9 cellular contexts compared by ENCODE assay signal in genomic region chr16:88804552-88805339, GRCh38.
DNase-seq lines count a peak whose midpoint lies in the region; ATAC-seq and TF ChIP-seq lines count a peak whose summit lies in the region.
"Had no signal": no experiment of that assay in that cellular context is flagged by ENCODE, and none has a peak within 500 bp of the region (broad histone marks: within the 10 kb centered on the region; RNA-seq: fewer than 3 reads in every experiment).

No MANE protein-coding gene starts in this region.

- TF ChIP-seq CTCF in retinal pigment epithelial cell (conservative IDR thresholded peaks at IDR 0.05; ENCODE audit: low read depth, low read length): no peak

- no peaks in the 10 kb centered on the region for H3K36me3 ChIP-seq in endocrine pancreas (ENCODE audit: control insufficient read depth, insufficient read depth, low read length)

- H3K27me3 ChIP-seq in endocrine pancreas (ENCODE audit: control insufficient read depth, insufficient read depth, low read length): no peaks in the 10 kb centered on the region

- peak overlapping the region; percentile 65 for H3K9ac ChIP-seq in endocrine pancreas (ENCODE audit: control insufficient read depth, insufficient read depth, low read length)

- DNase-seq in stimulated activated CD4-positive, alpha-beta T cell treated with anti-CD3 and anti-CD28 coated beads, Interleukin-2, amount 100 ng/mL, for 24 hours: peak; percentile 45 to 64
- DNase-seq in stimulated activated CD4-positive, alpha-beta T cell treated with anti-CD3 and anti-CD28 coated beads, Interleukin-4, amount 100 ng/mL, for 4 hours: no peak
- peak; percentile 76 for DNase-seq in RPMI8226
- no peak for DNase-seq in retinal pigment epithelial cell (ENCODE audit: low read depth)
- DNase-seq in OCI-M2 (lab: John Stamatoyannopoulos, UW; ENCODE audit: unreplicated experiment): no peak

- ATAC-seq in HG03196 (IDR thresholded peaks at IDR 0.05; ENCODE audit: unreplicated experiment) (no peak), GM19324 (IDR thresholded peaks at IDR 0.05; ENCODE audit: low FRiP score, unreplicated experiment) (no peak)

- H3K9me3 ChIP-seq in endocrine pancreas (ENCODE audit: control insufficient read depth, low read length): no peaks in the 10 kb centered on the region
- H3K9me3 ChIP-seq: thoracic aorta had no signal

- no peaks in the 10 kb centered on the region for H3K4me1 ChIP-seq in endocrine pancreas (ENCODE audit: control insufficient read depth, insufficient read depth, low read length)

- H3K4me3 ChIP-seq in endocrine pancreas (ENCODE audit: control insufficient read depth, insufficient read depth, low read length): no peak overlapping the region
- H3K4me3 ChIP-seq in retinal pigment epithelial cell (ENCODE audit: low read length): peak overlapping the region; percentile 57

Comparison
In these comparisons a context has a peak if more than half of its experiments do, and no peak if none do; other contexts are left out.
1. DNase-seq: peak in stimulated activated CD4-positive, alpha-beta T cell treated with anti-CD3 and anti-CD28 coated beads, Interleukin-2, amount 100 ng/mL, for 24 hours (2 of 2) and RPMI8226 (single experiment); none in stimulated activated CD4-positive, alpha-beta T cell treated with anti-CD3 and anti-CD28 coated beads, Interleukin-4, amount 100 ng/mL, for 4 hours (0 of 2), retinal pigment epithelial cell (single experiment) and OCI-M2 (single experiment).